22 cellular contexts compared by ENCODE assay signal in genomic region chr7:144057954-144058353, GRCh38. TPM values are rescaled to one million over a fixed set of nuclear protein-coding genes. Genes with fewer than 3 reads are reported as not detected.
DNase-seq lines count a peak whose midpoint lies in the region; ATAC-seq, FAIRE-seq and TF ChIP-seq lines count a peak whose summit lies in the region.
"Had no signal": no experiment of that assay in that cellular context is flagged by ENCODE, and none has a peak within 500 bp of the region (broad histone marks: within the 10 kb centered on the region; RNA-seq: fewer than 3 reads in every experiment).

No MANE protein-coding gene starts in this region.

- CTCF ChIA-PET in GM10248 (lab: Yijun Ruan, JAX), result no interaction called here

- intact Hi-C loops in mucosa of descending colon (cut with DNase I, micrococcal nuclease), result no loop called here

- H3K4me3 ChIP-seq in mucosa of descending colon, result no peak overlapping the region
- H3K4me3 ChIP-seq: esophagus muscularis mucosa, heart right ventricle had no signal

- H3K9me3 ChIP-seq in mucosa of descending colon, result no peaks in the 10 kb centered on the region

- POLR2A ChIA-PET in GM10248 (lab: Yijun Ruan, JAX), result no interaction called here

- ATAC-seq in mucosa of descending colon, result no peak
- ATAC-seq: activated CD8-positive, alpha-beta T cell treated with anti-CD3 and anti-CD28 coated beads, Interleukin-2, amount 10 ng/mL, durations not matched to agents 7 days and 5 days; heart right ventricle; right cardiac atrium had no signal

- no peak for TF ChIP-seq CTCF in mucosa of descending colon (IDR thresholded peaks at IDR 0.05)
- TF ChIP-seq CTCF in GM10248 (IDR thresholded peaks at IDR 0.05; ENCODE audit: control extremely low read depth, extremely low read depth, low read depth, missing control alignments), result no peak
- no peak for TF ChIP-seq CTCF in GM13977 (IDR thresholded peaks at IDR 0.05; ENCODE audit: extremely low read depth, insufficient read depth, missing control alignments)
- no peak for TF ChIP-seq CTCF in D721Med (IDR thresholded peaks at IDR 0.05; ENCODE audit: insufficient read depth, missing control alignments)

- DNase-seq in AG20443 (ENCODE audit: low spot score) (peak; percentile 23), HK-2 (ENCODE audit: unreplicated experiment) (peak; percentile 8), SW480 (ENCODE audit: low spot score) (peak; percentile 13), glomerular visceral epithelial cell (ENCODE audit: extremely low spot score) (peak; percentile 35), mucosa of descending colon (no peak), GM10248 (ENCODE audit: extremely low spot score) (no peak), GM13977 (ENCODE audit: low spot score) (no peak), D721Med (ENCODE audit: insufficient read length, low spot score) (no peak)
- DNase-seq: activated B cell treated with CpG ODN at 0.5 μM for 24 hours; activated CD8-positive, alpha-beta T cell treated with anti-CD3 and anti-CD28 coated beads, Interleukin-2, amount 10 ng/mL, durations not matched to agents 7 days and 5 days; activated naive CD8-positive, alpha-beta T cell treated with anti-CD3 and anti-CD28 coated beads for 36 hours; activated T-cell treated with anti-CD3 and anti-CD28 coated beads, Interleukin-2, amount 50 U/mL, for 48 hours; CD4-positive, alpha-beta T cell; heart right ventricle; kidney; NCI-H1048; right cardiac atrium had no signal

- FAIRE-seq in D721Med (lab: Jason Lieb, UNC), result no peak
- FAIRE-seq: kidney had no signal

- no peaks in the 10 kb centered on the region for H3K36me3 ChIP-seq in mucosa of descending colon (ENCODE audit: low read depth)
- H3K36me3 ChIP-seq: esophagus muscularis mucosa, heart right ventricle had no signal

- no peaks in the 10 kb centered on the region for H3K4me1 ChIP-seq in mucosa of descending colon (ENCODE audit: low read depth)
- H3K4me1 ChIP-seq: esophagus muscularis mucosa, heart right ventricle had no signal

- in situ Hi-C loops in GM13977 (cut with MboI; ENCODE audit: low pct_unique_long_range_greater_than_20kb, low sequenced_read_pairs, unreplicated experiment), result no loop called here

RNA-seq across cellular contexts. Expression of gene OR2A5, which starts 9.2 kb away (rescaled TPM):
- total RNA-seq in mucosa of descending colon, result not detected
- total RNA-seq: activated B cell treated with CpG ODN at 0.5 μM for 24 hours; activated CD8-positive, alpha-beta T cell treated with anti-CD3 and anti-CD28 coated beads, Interleukin-2, amount 10 ng/mL, durations not matched to agents 7 days and 5 days; activated naive CD8-positive, alpha-beta T cell treated with anti-CD3 and anti-CD28 coated beads for 36 hours; cardiac septum; CD4-positive, alpha-beta T cell; esophagus muscularis mucosa; G401; heart right ventricle; kidney; mesothelial cell of epicardium; right cardiac atrium; T-helper 1 cell treated with Interleukin-12 subunit alpha and Interleukin-12 subunit beta and Interleukin-4 antibody, amounts not matched to agents 30 ng/mL and 1 ng/mL, for 36 hours had no signal

RNA-seq across cellular contexts. Expression of gene OR2A25, which starts 11.7 kb away (rescaled TPM):
- not detected for total RNA-seq in mucosa of descending colon
- total RNA-seq: activated B cell treated with CpG ODN at 0.5 μM for 24 hours; activated CD8-positive, alpha-beta T cell treated with anti-CD3 and anti-CD28 coated beads, Interleukin-2, amount 10 ng/mL, durations not matched to agents 7 days and 5 days; activated naive CD8-positive, alpha-beta T cell treated with anti-CD3 and anti-CD28 coated beads for 36 hours; cardiac septum; CD4-positive, alpha-beta T cell; esophagus muscularis mucosa; G401; heart right ventricle; kidney; mesothelial cell of epicardium; right cardiac atrium; T-helper 1 cell treated with Interleukin-12 subunit alpha and Interleukin-12 subunit beta and Interleukin-4 antibody, amounts not matched to agents 30 ng/mL and 1 ng/mL, for 36 hours had no signal

RNA-seq across cellular contexts. Expression of gene OR2A12, which starts 28.1 kb away (rescaled TPM):
- not detected for total RNA-seq in mucosa of descending colon
- total RNA-seq: activated B cell treated with CpG ODN at 0.5 μM for 24 hours; activated CD8-positive, alpha-beta T cell treated with anti-CD3 and anti-CD28 coated beads, Interleukin-2, amount 10 ng/mL, durations not matched to agents 7 days and 5 days; activated naive CD8-positive, alpha-beta T cell treated with anti-CD3 and anti-CD28 coated beads for 36 hours; cardiac septum; CD4-positive, alpha-beta T cell; esophagus muscularis mucosa; G401; heart right ventricle; kidney; mesothelial cell of epicardium; right cardiac atrium; T-helper 1 cell treated with Interleukin-12 subunit alpha and Interleukin-12 subunit beta and Interleukin-4 antibody, amounts not matched to agents 30 ng/mL and 1 ng/mL, for 36 hours had no signal

RNA-seq across cellular contexts. Expression of gene OR2A2, which starts 51.4 kb away (rescaled TPM):
- not detected for total RNA-seq in mucosa of descending colon
- total RNA-seq: activated B cell treated with CpG ODN at 0.5 μM for 24 hours; activated CD8-positive, alpha-beta T cell treated with anti-CD3 and anti-CD28 coated beads, Interleukin-2, amount 10 ng/mL, durations not matched to agents 7 days and 5 days; activated naive CD8-positive, alpha-beta T cell treated with anti-CD3 and anti-CD28 coated beads for 36 hours; cardiac septum; CD4-positive, alpha-beta T cell; esophagus muscularis mucosa; G401; heart right ventricle; kidney; mesothelial cell of epicardium; right cardiac atrium; T-helper 1 cell treated with Interleukin-12 subunit alpha and Interleukin-12 subunit beta and Interleukin-4 antibody, amounts not matched to agents 30 ng/mL and 1 ng/mL, for 36 hours had no signal

RNA-seq across cellular contexts. Expression of gene OR6B1, which starts 57.8 kb away (rescaled TPM):
- not detected for total RNA-seq in mucosa of descending colon
- total RNA-seq: activated B cell treated with CpG ODN at 0.5 μM for 24 hours; activated CD8-positive, alpha-beta T cell treated with anti-CD3 and anti-CD28 coated beads, Interleukin-2, amount 10 ng/mL, durations not matched to agents 7 days and 5 days; activated naive CD8-positive, alpha-beta T cell treated with anti-CD3 and anti-CD28 coated beads for 36 hours; cardiac septum; CD4-positive, alpha-beta T cell; esophagus muscularis mucosa; G401; heart right ventricle; kidney; mesothelial cell of epicardium; right cardiac atrium; T-helper 1 cell treated with Interleukin-12 subunit alpha and Interleukin-12 subunit beta and Interleukin-4 antibody, amounts not matched to agents 30 ng/mL and 1 ng/mL, for 36 hours had no signal

Comparison
In these comparisons a context has a peak if more than half of its experiments do, and no peak if none do; other contexts are left out.
1. DNase-seq: peak in AG20443 (single experiment), HK-2 (single experiment), SW480 (single experiment) and glomerular visceral epithelial cell (single experiment); none in mucosa of descending colon (0 of 3), GM10248 (single experiment), GM13977 (single experiment) and D721Med (single experiment).